31 cellular contexts compared by ENCODE assay signal in genomic region chr4:174869334-174869733, GRCh38. TPM values are rescaled to one million over a fixed set of nuclear protein-coding genes. Genes with fewer than 3 reads are reported as not detected.
"Had no signal": no experiment of that assay in that cellular context is flagged by ENCODE, and none has a peak within 500 bp of the region (broad histone marks: within the 10 kb centered on the region; RNA-seq: fewer than 3 reads in every experiment).

No MANE protein-coding gene starts in this region.

- H3K4me3 ChIP-seq: coronary artery, heart left ventricle, lung, skin epidermis, testis, tibial nerve had no signal

- H3K9me3 ChIP-seq: heart left ventricle, neutrophil, testis, tibial nerve had no signal

- H3K36me3 ChIP-seq: heart left ventricle, neutrophil, tibial nerve had no signal

- H3K27me3 ChIP-seq: heart left ventricle, neutrophil, testis, tibial nerve had no signal

- ATAC-seq: heart left ventricle; left colon; left ventricle myocardium superior; naive thymus-derived CD8-positive, alpha-beta T cell; sciatic nerve; stimulated activated naive B cell treated with anti-CD40 and anti-IgM and Interleukin-4, amounts not matched to agents 10 μg/mL and 1 μg/mL and 100 μg/mL, for 72 hours; stimulated activated naive CD8-positive, alpha-beta T cell treated with anti-CD3 and anti-CD28 coated beads, Interleukin-15, amount 100 ng/mL, for 72 hours had no signal

- FAIRE-seq: endothelial cell of umbilical vein, frontal cortex, keratinocyte had no signal

- DNase-seq: effector CD4-positive, alpha-beta T cell; endodermal cell; heart left ventricle; left colon; left ventricle myocardium superior; mesendoderm; naive thymus-derived CD8-positive, alpha-beta T cell; posterior cingulate gyrus; stimulated activated CD4-positive, alpha-beta T cell treated with anti-CD3 and anti-CD28 coated beads, Interleukin-2, amount 100 ng/mL, for 24 hours; stimulated activated CD4-positive, alpha-beta T cell treated with anti-CD3 and anti-CD28 coated beads, Interleukin-4, amount 100 ng/mL, for 4 hours; stimulated activated naive B cell treated with anti-CD40 and anti-IgM and Interleukin-4, amounts not matched to agents 10 μg/mL and 1 μg/mL and 100 μg/mL, for 72 hours; stimulated activated naive CD8-positive, alpha-beta T cell treated with anti-CD3 and anti-CD28 coated beads, Interleukin-15, amount 100 ng/mL, for 72 hours; testis had no signal

- H3K27ac ChIP-seq: coronary artery, heart left ventricle, neutrophil, skin epidermis, testis, tibial nerve had no signal

- H3K4me1 ChIP-seq: heart left ventricle, testis had no signal

RNA-seq across cellular contexts. Expression of gene GLRA3, which starts 40.3 kb away (rescaled TPM):
- total RNA-seq: chondrocyte; dermis microvascular lymphatic vessel endothelial cell; endothelial cell of umbilical vein; glomerular endothelial cell; left colon; left ventricle myocardium superior; mononuclear cell; naive thymus-derived CD8-positive, alpha-beta T cell; osteoblast; pulmonary artery endothelial cell; sciatic nerve; tibial nerve; ureter had no signal
- polyA plus RNA-seq: endothelial cell of umbilical vein; esophagus; heart left ventricle; keratinocyte; naive thymus-derived CD8-positive, alpha-beta T cell had no signal

RNA-seq across cellular contexts. Expression of gene ADAM29, which starts 48.8 kb away (rescaled TPM):
- total RNA-seq: chondrocyte; dermis microvascular lymphatic vessel endothelial cell; endodermal cell; endothelial cell of umbilical vein; glomerular endothelial cell; heart left ventricle; left colon; left ventricle myocardium superior; mononuclear cell; naive thymus-derived CD8-positive, alpha-beta T cell; osteoblast; pulmonary artery endothelial cell; sciatic nerve; subcutaneous adipose tissue; tibial nerve; ureter had no signal
- polyA plus RNA-seq: endothelial cell of umbilical vein; esophagus; heart left ventricle; keratinocyte; naive thymus-derived CD8-positive, alpha-beta T cell had no signal
